Comparison of ENCODE assay signal across 16 cellular contexts in genomic region chr2:233375490-233376314, GRCh38. TPM values are rescaled to one million over a fixed set of nuclear protein-coding genes. Genes with fewer than 3 reads are reported as not detected.
DNase-seq lines count a peak whose midpoint lies in the region; ATAC-seq and TF ChIP-seq lines count a peak whose summit lies in the region.
"Had no signal": no experiment of that assay in that cellular context is flagged by ENCODE, and none has a peak within 500 bp of the region (broad histone marks: within the 10 kb centered on the region; RNA-seq: fewer than 3 reads in every experiment).

No MANE protein-coding gene starts in this region.

- H3K4me1 ChIP-seq in KMS-11 (ENCODE audit: low read depth, poor library complexity, severe bottlenecking) (peaks cover 31% of the 10 kb centered on the region), thyroid gland (peaks cover 34 to 45% of the 10 kb centered on the region in 2 donors), right cardiac atrium (ENCODE audit: control insufficient read depth, insufficient read depth, low read length) (no peaks in the 10 kb centered on the region), esophagus muscularis mucosa (no peaks in the 10 kb centered on the region)

- H3K4me1 Mint-ChIP-seq in activated T-cell treated with anti-CD3 and anti-CD28 coated beads, Interleukin-2, amount 50 U/mL, for 72 hours (ENCODE audit: low read depth), result peaks cover 44% of the 10 kb centered on the region

- H4K20me1 ChIP-seq in KMS-11 (ENCODE audit: insufficient read depth), result no peaks in the 10 kb centered on the region

- H3K4me2 ChIP-seq in KMS-11, result peak overlapping the region; percentile 66

- no peak for TF ChIP-seq CTCF in KMS-11 (conservative IDR thresholded peaks at IDR 0.05; ENCODE audit: low read depth, low read length)
- no peak for TF ChIP-seq CTCF in thyroid gland (IDR thresholded peaks at IDR 0.05)
- no peak for TF ChIP-seq CTCF in esophagus muscularis mucosa (IDR thresholded peaks at IDR 0.05)

- H3K36me3 Mint-ChIP-seq in activated T-cell treated with anti-CD3 and anti-CD28 coated beads, Interleukin-2, amount 50 U/mL, for 72 hours (ENCODE audit: insufficient read depth in 2 of 2), result peaks cover 4 to 16% of the 10 kb centered on the region in 2 donors

- H3K4me3 Mint-ChIP-seq in activated T-cell treated with anti-CD3 and anti-CD28 coated beads, Interleukin-2, amount 50 U/mL, for 72 hours, result no peak overlapping the region
- H3K4me3 Mint-ChIP-seq: activated CD4-positive, alpha-beta T cell treated with anti-CD3 and anti-CD28 coated beads for 36 hours; T-helper 2 cell treated with Interferon-gamma antibody and Interleukin-4, amounts not matched to agents 5 μg/mL and 100 μg/mL, for 36 hours had no signal

- TF ChIP-seq POLR2A in thyroid gland (IDR thresholded peaks at IDR 0.05) (no peak), esophagus muscularis mucosa (IDR thresholded peaks at IDR 0.05; ENCODE audit: low read depth) (no peak)

- H2AFZ ChIP-seq in KMS-11 (ENCODE audit: low read depth), result no peak overlapping the region

- no peaks in the 10 kb centered on the region for H3K27me3 Mint-ChIP-seq in activated T-cell treated with anti-CD3 and anti-CD28 coated beads, Interleukin-2, amount 50 U/mL, for 72 hours (ENCODE audit: low read depth)
- H3K27me3 Mint-ChIP-seq: activated CD4-positive, alpha-beta T cell treated with anti-CD3 and anti-CD28 coated beads for 36 hours had no signal

- no peaks in the 10 kb centered on the region for H3K79me2 ChIP-seq in KMS-11 (ENCODE audit: insufficient read depth, low read depth)

- TF ChIP-seq EP300 in esophagus muscularis mucosa (IDR thresholded peaks at IDR 0.05), result no peak

- peak overlapping the region; percentile 5; the same call in 1 of the 2 replicates for H3K9ac ChIP-seq in KMS-11

- intact Hi-C loops in thyroid gland (cut with DNase I), result no loop called here
- intact Hi-C loops in right cardiac atrium (cut with DNase I), result no loop called here
- intact Hi-C loops in esophagus muscularis mucosa (cut with DNase I), result no loop called here

- H3K27ac Mint-ChIP-seq in activated T-cell treated with anti-CD3 and anti-CD28 coated beads, Interleukin-2, amount 50 U/mL, for 72 hours, result peak overlapping the region; percentile 69
- H3K27ac Mint-ChIP-seq: activated CD4-positive, alpha-beta T cell treated with anti-CD3 and anti-CD28 coated beads for 36 hours; T-helper 2 cell treated with Interferon-gamma antibody and Interleukin-4, amounts not matched to agents 5 μg/mL and 100 μg/mL, for 36 hours had no signal

- H3K27ac ChIP-seq in KMS-11 (peak overlapping the region; percentile 51), thyroid gland (peak overlapping the region; percentile 72 to 80 (median 74)), right cardiac atrium (ENCODE audit: low read length) (no peak overlapping the region), esophagus muscularis mucosa (replicated peaks in 1 of 4) (no peak overlapping the region)
- H3K27ac ChIP-seq: epithelial cell of prostate had no signal

- H3K27me3 ChIP-seq in KMS-11 (ENCODE audit: insufficient read depth, low read depth) (no peaks in the 10 kb centered on the region), thyroid gland (no peaks in the 10 kb centered on the region), right cardiac atrium (ENCODE audit: control insufficient read depth, insufficient read depth) (no peaks in the 10 kb centered on the region), esophagus muscularis mucosa (no peaks in the 10 kb centered on the region)

- 74 to 78% methylated on average over 10 of the region's 10 CpGs for WGBS in thyroid gland, 2 donors
- WGBS in right cardiac atrium, result 77% methylated on average over 10 of the region's 10 CpGs
- WGBS in esophagus muscularis mucosa, result 84% methylated on average over 10 of the region's 10 CpGs

- H3K36me3 ChIP-seq in KMS-11 (ENCODE audit: insufficient read depth) (no peaks in the 10 kb centered on the region), thyroid gland (no peaks in the 10 kb centered on the region), esophagus muscularis mucosa (peaks cover 0 to 18% (median 2%) of the 10 kb centered on the region in 4 donors)

- peaks cover 0 to 1% of the 10 kb centered on the region in 2 donors for H3K9me3 Mint-ChIP-seq in activated T-cell treated with anti-CD3 and anti-CD28 coated beads, Interleukin-2, amount 50 U/mL, for 72 hours
- H3K9me3 Mint-ChIP-seq: T-helper 2 cell treated with Interferon-gamma antibody and Interleukin-4, amounts not matched to agents 5 μg/mL and 100 μg/mL, for 36 hours had no signal

- no peak for ATAC-seq in activated T-cell treated with anti-CD3 and anti-CD28 coated beads, Interleukin-2, amount 50 U/mL, for 72 hours (replicated peaks in 1 of 2)
- ATAC-seq in left lobe of liver (peak; percentile 62), right cardiac atrium (no peak)
- ATAC-seq: activated CD4-positive, alpha-beta T cell treated with anti-CD3 and anti-CD28 coated beads for 36 hours had no signal

- H3K4me3 ChIP-seq in KMS-11 (IDR thresholded peaks at IDR 0.05; ENCODE audit: insufficient read depth, low read depth, low read length) (no peak overlapping the region), thyroid gland (replicated peaks in 1 of 3) (no peak overlapping the region), right cardiac atrium (ENCODE audit: low read length) (no peak overlapping the region), esophagus muscularis mucosa (no peak overlapping the region)

- DNase-seq in activated T-cell treated with anti-CD3 and anti-CD28 coated beads, Interleukin-2, amount 50 U/mL, for 72 hours, result no peak
- no peak for DNase-seq in activated T-cell treated with anti-CD3 and anti-CD28 coated beads for 4 hours
- DNase-seq in left lobe of liver (ENCODE audit: low spot score), result no peak
- DNase-seq in thyroid gland, result no peak
- no peak for DNase-seq in NCI-H1930 (lab: John Stamatoyannopoulos, UW)
- DNase-seq in right cardiac atrium, result no peak
- DNase-seq in esophagus muscularis mucosa (ENCODE audit: extremely low spot score), result no peak
- DNase-seq: activated CD4-positive, alpha-beta T cell treated with anti-CD3 and anti-CD28 coated beads for 36 hours; activated T-cell treated with anti-CD3 and anti-CD28 coated beads, Interleukin-2, amount 50 U/mL, for 1 hour; HCEC 1CT; islet precursor cell; NCI-H187; NCI-H748 treated with DMSO at 0.1 percent for 48 hours had no signal

- H3K9me3 ChIP-seq in thyroid gland (no peaks in the 10 kb centered on the region), right cardiac atrium (ENCODE audit: control insufficient read depth, low read length) (no peaks in the 10 kb centered on the region), esophagus muscularis mucosa (no peaks in the 10 kb centered on the region)

RNA-seq across cellular contexts. Expression of gene DGKD, which starts 21.4 kb away (rescaled TPM):
- 10 to 100 TPM; 78.0 to 94.4 TPM for total RNA-seq in activated T-cell treated with anti-CD3 and anti-CD28 coated beads, Interleukin-2, amount 50 U/mL, for 72 hours
- 17.9 TPM for total RNA-seq in left lobe of liver
- total RNA-seq in thyroid gland, result 10 to 100 TPM; 22.3 to 71.7 (median 27.3) TPM
- 10 to 100 TPM; 27.6 to 44.9 (median 38.6) TPM for total RNA-seq in right cardiac atrium
- 17.9 TPM for polyA plus RNA-seq in right cardiac atrium
- 10 to 100 TPM; 11.6 to 16.1 (median 13.3) TPM for total RNA-seq in esophagus muscularis mucosa

Comparison
In these comparisons a context has a peak if more than half of its experiments do, and no peak if none do; other contexts are left out.
1. H3K27ac ChIP-seq: peak in KMS-11 (single experiment) and thyroid gland (3 of 3); none in right cardiac atrium (single experiment) and esophagus muscularis mucosa (0 of 4).